In the genomic region with DNA sequence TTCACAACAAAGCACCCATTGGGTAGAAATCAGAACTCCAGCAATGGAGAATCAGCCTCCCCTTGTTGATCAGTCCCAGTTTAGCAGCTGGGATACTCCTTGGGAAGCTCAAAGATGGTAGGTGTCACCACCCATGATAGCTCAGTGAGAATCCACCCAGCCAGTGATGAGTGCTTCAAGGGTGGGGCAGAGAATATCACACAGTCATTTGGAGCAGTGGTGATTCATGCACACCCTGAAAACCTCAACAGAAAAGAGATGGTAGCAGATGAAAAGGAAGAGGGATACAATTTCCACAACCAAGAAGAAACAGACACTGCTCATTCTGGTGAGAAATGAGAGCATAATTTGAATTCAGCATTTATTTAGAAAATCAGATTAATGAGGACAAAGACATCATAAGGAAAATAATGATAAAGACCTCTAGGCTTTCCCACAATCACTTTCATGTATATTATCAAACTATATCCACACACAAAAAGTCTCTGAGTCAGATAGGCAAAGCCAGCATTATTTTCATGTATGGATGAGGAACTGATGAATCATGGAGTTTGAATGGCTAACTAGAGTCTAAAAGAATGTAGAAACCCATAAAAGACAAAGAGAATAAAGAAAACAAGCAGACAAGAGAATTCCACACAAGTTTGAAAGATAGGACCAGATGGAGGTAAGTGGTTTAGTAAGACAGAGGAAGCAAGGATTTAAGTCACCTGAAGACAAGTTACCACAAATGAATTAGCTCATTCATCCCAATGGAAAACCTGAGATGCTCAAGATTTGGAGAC, we compare ENCODE assay signal across 9 cellular contexts.
DNase-seq lines count a peak whose midpoint lies in the region; ATAC-seq and TF ChIP-seq lines count a peak whose summit lies in the region.
"Had no signal": no experiment of that assay in that cellular context is flagged by ENCODE, and none has a peak within 500 bp of the region (broad histone marks: within the 10 kb centered on the region; RNA-seq: fewer than 3 reads in every experiment).

No MANE protein-coding gene starts in this region.

- H3K9me3 ChIP-seq in T-helper 17 cell (ENCODE audit: control insufficient read depth, low read length, poor library complexity, severe bottlenecking) = no peaks in the 10 kb centered on the region

- H3K4me3 ChIP-seq in fibroblast of the aortic adventitia (ENCODE audit: low read depth, low read length) = no peak overlapping the region

- H3K4me1 Mint-ChIP-seq in T-helper 17 cell (no peaks in the 10 kb centered on the region), nephron progenitor cell (no peaks in the 10 kb centered on the region)

- H3K9me3 Mint-ChIP-seq in nephron progenitor cell = no peaks in the 10 kb centered on the region

- H3K27ac Mint-ChIP-seq in T-helper 17 cell (no peak overlapping the region), nephron progenitor cell (no peak overlapping the region)

- DNase-seq in AG20443 (ENCODE audit: low spot score) (peak; percentile 64), RKO (ENCODE audit: low spot score) (peak; percentile 32), fibroblast of the aortic adventitia (ENCODE audit: low read depth) (peak; percentile 76), NCI-H1694 treated with DMSO at 0.1 percent for 48 hours (lab: John Stamatoyannopoulos, UW) (no peak), T-helper 17 cell (no peak), NCI-H69 (lab: John Stamatoyannopoulos, UW) (no peak), nephron progenitor cell (no peak)
- DNase-seq: NCI-H524 had no signal

- H3K36me3 Mint-ChIP-seq in T-helper 17 cell (ENCODE audit: low read depth) = no peaks in the 10 kb centered on the region
- no peaks in the 10 kb centered on the region for H3K36me3 Mint-ChIP-seq in nephron progenitor cell (ENCODE audit: low read depth)

- TF ChIP-seq CTCF in fibroblast of the aortic adventitia (IDR thresholded peaks at IDR 0.05; ENCODE audit: insufficient read depth, low read length) = no peak
- no peak for TF ChIP-seq CTCF in nephron progenitor cell (IDR thresholded peaks at IDR 0.05)

- no peak overlapping the region for H3K4me3 Mint-ChIP-seq in T-helper 17 cell
- H3K4me3 Mint-ChIP-seq in nephron progenitor cell = no peak overlapping the region

- peaks cover 27% of the 10 kb centered on the region for H3K27me3 Mint-ChIP-seq in T-helper 17 cell
- H3K27me3 Mint-ChIP-seq in nephron progenitor cell (ENCODE audit: low read depth, poor library complexity) = peaks cover 4% of the 10 kb centered on the region

- ATAC-seq in GM21619 (IDR thresholded peaks at IDR 0.05; ENCODE audit: unreplicated experiment) (peak; percentile 37), T-helper 17 cell (no peak)

Comparison
In these comparisons a context has a peak if more than half of its experiments do, and no peak if none do; other contexts are left out.
1. DNase-seq: peak in AG20443 (single experiment), RKO (single experiment) and fibroblast of the aortic adventitia (single experiment); none in NCI-H1694 treated with DMSO at 0.1 percent for 48 hours (single experiment), T-helper 17 cell (0 of 3), NCI-H69 (single experiment) and nephron progenitor cell (single experiment).